ENCODE assay signal across 21 cellular contexts in genomic region chr2:72581560-72582181, GRCh38.
A peak's percentile ranks its signal among the peaks of the same experiment; 100 is the strongest.
DNase-seq lines count a peak whose midpoint lies in the region; FAIRE-seq and TF ChIP-seq lines count a peak whose summit lies in the region.
"Had no signal": no experiment of that assay in that cellular context is flagged by ENCODE, and none has a peak within 500 bp of the region (broad histone marks: within the 10 kb centered on the region; RNA-seq: fewer than 3 reads in every experiment).

No MANE protein-coding gene starts in this region.

- no peak for TF ChIP-seq POLR2A in H1 (IDR thresholded peaks at IDR 0.05; ENCODE audit: control extremely low read depth in 1 of 2, low read depth in 2 of 2, low read length in 2 of 2)

- no peaks in the 10 kb centered on the region for H3K23me2 ChIP-seq in H1 (ENCODE audit: low read depth, low read length)

- no peak overlapping the region for H3K9ac ChIP-seq in H1 (replicated peaks in 1 of 4; ENCODE audit: extremely low read depth in 1 of 4, low read depth in 3 of 4, low read length in 3 of 4)
- no peak overlapping the region for H3K9ac ChIP-seq in mesenchymal stem cell (ENCODE audit: low read length)

- H4K8ac ChIP-seq in H1 (ENCODE audit: extremely low read depth, insufficient read depth, low read length) (no peak overlapping the region), mesenchymal stem cell (ENCODE audit: low read length) (no peak overlapping the region)

- H3K36me3 ChIP-seq in H1 (ENCODE audit: control insufficient read depth in 2 of 4, insufficient read depth in 4 of 4, low read length in 3 of 4) (no peaks in the 10 kb centered on the region), mesenchymal stem cell (ENCODE audit: control insufficient read depth in 1 of 2, insufficient read depth in 2 of 2, low read depth in 1 of 2, low read length in 2 of 2) (no peaks in the 10 kb centered on the region)
- H3K36me3 ChIP-seq: left ventricle myocardium inferior, right lobe of liver had no signal

- no peaks in the 10 kb centered on the region for H3K79me2 ChIP-seq in H1 (ENCODE audit: control insufficient read depth in 1 of 2, insufficient read depth in 2 of 2, low read length in 2 of 2)

- TF ChIP-seq EP300 in H1 (IDR thresholded peaks at IDR 0.05; ENCODE audit: borderline replicate concordance in 1 of 2, low read depth in 2 of 2, low read length in 2 of 2), result no peak

- H2BK12ac ChIP-seq in H1 (ENCODE audit: low read depth, low read length), result no peak overlapping the region
- no peak overlapping the region for H2BK12ac ChIP-seq in mesenchymal stem cell (ENCODE audit: low read length in 2 of 2)

- no peak overlapping the region for H2AFZ ChIP-seq in H1 (ENCODE audit: low read length)
- H2AFZ ChIP-seq in mesenchymal stem cell (ENCODE audit: low read depth, low read length), result no peak overlapping the region

- H4K91ac ChIP-seq in H1 (replicated peaks; ENCODE audit: insufficient read length, low read length) (no peak overlapping the region), mesenchymal stem cell (ENCODE audit: low read length) (no peak overlapping the region)

- POLR2A ChIA-PET in H1 (lab: Charles Lee; ENCODE audit: partially characterized antibody), result no interaction called here

- H3K4me1 Mint-ChIP-seq in mesothelial cell of epicardium, result peaks cover 39% of the 10 kb centered on the region
- H3K4me1 Mint-ChIP-seq: activated CD4-positive, alpha-beta memory T cell treated with anti-CD3 and anti-CD28 coated beads, Interleukin-2, amount 10 ng/mL, durations not matched to agents 7 days and 5 days had no signal

- H3K18ac ChIP-seq in H1 (ENCODE audit: extremely low read depth, low read length) (no peak overlapping the region), mesenchymal stem cell (ENCODE audit: low read depth in 1 of 2, low read length in 2 of 2) (no peak overlapping the region)

- H3K27me3 ChIP-seq in H1 (replicated peaks in 1 of 4; ENCODE audit: control insufficient read depth in 3 of 4, extremely low read depth in 1 of 4, insufficient read depth in 3 of 4, low read length in 3 of 4), result no peaks in the 10 kb centered on the region
- H3K27me3 ChIP-seq in mesenchymal stem cell (ENCODE audit: control insufficient read depth in 1 of 2, insufficient read depth in 1 of 2, low read length in 2 of 2), result no peaks in the 10 kb centered on the region
- H3K27me3 ChIP-seq: right lobe of liver had no signal

- peaks cover 28% of the 10 kb centered on the region for H3K9me3 Mint-ChIP-seq in mesothelial cell of epicardium
- H3K9me3 Mint-ChIP-seq: activated CD4-positive, alpha-beta memory T cell treated with anti-CD3 and anti-CD28 coated beads, Interleukin-2, amount 10 ng/mL, durations not matched to agents 7 days and 5 days; activated T-cell treated with anti-CD3 and anti-CD28 coated beads, Interleukin-2, amount 50 U/mL, for 4 hours had no signal

- no peaks in the 10 kb centered on the region for H3K27me3 Mint-ChIP-seq in mesothelial cell of epicardium (ENCODE audit: low read depth)
- H3K27me3 Mint-ChIP-seq: activated CD4-positive, alpha-beta memory T cell treated with anti-CD3 and anti-CD28 coated beads, Interleukin-2, amount 10 ng/mL, durations not matched to agents 7 days and 5 days; brain; CD4-positive, alpha-beta memory T cell had no signal

- H2AK5ac ChIP-seq in H1 (ENCODE audit: low read depth, low read length), result no peak overlapping the region
- H2AK5ac ChIP-seq in mesenchymal stem cell (ENCODE audit: low read length, severe bottlenecking), result no peak overlapping the region

- WGBS in H1 (ENCODE audit: extremely low coverage in 1 of 2, insufficient coverage in 1 of 2, insufficient read length in 1 of 2, insufficient replicate concordance in 2 of 2, low coverage in 1 of 2, low lambda C conversion rate in 2 of 2, missing lambda C conversion rate in 1 of 2), 2 experiments, result 73% methylated on average over 5 of the region's 5 CpGs; no CpG with 5 or more reads in 1 of the 2 experiments
- 93% methylated on average over 3 of the region's 5 CpGs for WGBS in mesenchymal stem cell

- no peak overlapping the region for H4K5ac ChIP-seq in H1 (ENCODE audit: insufficient read length, low read depth, low read length)

- H3K27ac ChIP-seq in H1 (ENCODE audit: low read depth, low read length) (no peak overlapping the region), mesenchymal stem cell (ENCODE audit: low read length, poor library complexity, severe bottlenecking) (no peak overlapping the region)
- H3K27ac ChIP-seq: left ventricle myocardium inferior, right lobe of liver had no signal

- no peak overlapping the region for H3K56ac ChIP-seq in H1 (replicated peaks; ENCODE audit: insufficient read length, low read depth, low read length)

- no peak for FAIRE-seq in H1 (lab: Jason Lieb, UNC)
- FAIRE-seq: A204.1, urothelium cell line had no signal

- H3K23ac ChIP-seq in H1 (ENCODE audit: insufficient read length) (no peak overlapping the region), mesenchymal stem cell (ENCODE audit: low read length in 2 of 2) (no peak overlapping the region)

- H3K14ac ChIP-seq in H1 (ENCODE audit: insufficient read length) (no peak overlapping the region), mesenchymal stem cell (ENCODE audit: low read length in 2 of 2) (no peak overlapping the region)

- DNase-seq in NCI-H748 (lab: John Stamatoyannopoulos, UW; ENCODE audit: unreplicated experiment) (peak; percentile 1), NCI-H748 treated with DMSO at 0.1 percent for 48 hours (lab: John Stamatoyannopoulos, UW) (no peak), OCI-M1 (lab: John Stamatoyannopoulos, UW) (peak; percentile 0), H1 (ENCODE audit: low read depth in 1 of 2, low spot score in 2 of 2) (peak in 1 of 2 experiments; percentile 53), mesothelial cell of epicardium (ENCODE audit: low spot score in 2 of 2, unreplicated experiment in 2 of 2) (no peak), kidney tubule cell (ENCODE audit: low spot score) (no peak), cerebellar nuclear complex (lab: John Stamatoyannopoulos, UW) (no peak), mesenchymal stem cell (no peak)
- DNase-seq: activated CD4-positive, alpha-beta memory T cell treated with anti-CD3 and anti-CD28 coated beads, Interleukin-2, amount 10 ng/mL, durations not matched to agents 7 days and 5 days; activated naive CD4-positive, alpha-beta T cell treated with anti-CD3 and anti-CD28 coated beads, Interleukin-2, amount 50 U/mL, for 16 hours; activated T-cell treated with anti-CD3 and anti-CD28 coated beads, Interleukin-2, amount 50 U/mL, for 4 hours; CD4-positive, alpha-beta memory T cell; DND-41; hypothalamus; left ventricle myocardium inferior; NCI-H2029 treated with DMSO at 0.1 percent for 48 hours; NCI-H510A treated with DMSO at 0.1 percent for 48 hours; right lobe of liver had no signal

- no peaks in the 10 kb centered on the region for H3K79me1 ChIP-seq in H1 (ENCODE audit: low read depth, low read length)
- peaks cover 12% of the 10 kb centered on the region for H3K79me1 ChIP-seq in mesenchymal stem cell (replicated peaks; ENCODE audit: low read length, poor library complexity, severe bottlenecking)

- peaks cover 31% of the 10 kb centered on the region for H3K36me3 Mint-ChIP-seq in mesothelial cell of epicardium

- no peak overlapping the region for H3K4me3 Mint-ChIP-seq in mesothelial cell of epicardium
- H3K4me3 Mint-ChIP-seq: activated CD4-positive, alpha-beta memory T cell treated with anti-CD3 and anti-CD28 coated beads, Interleukin-2, amount 10 ng/mL, durations not matched to agents 7 days and 5 days; activated T-cell treated with anti-CD3 and anti-CD28 coated beads, Interleukin-2, amount 50 U/mL, for 4 hours; brain; CD4-positive, alpha-beta memory T cell had no signal

- no peak overlapping the region for H3K4ac ChIP-seq in H1 (replicated peaks; ENCODE audit: insufficient read length, low read depth, low read length)
- no peak overlapping the region for H3K4ac ChIP-seq in mesenchymal stem cell (ENCODE audit: low read depth in 1 of 2, low read length in 2 of 2)

- TF ChIP-seq CTCF in H1 (IDR thresholded peaks at IDR 0.05; ENCODE audit: control extremely low read depth in 1 of 3, insufficient read depth in 1 of 3, low read depth in 1 of 3, low read length in 3 of 3), result peak; percentile 38 to 60 (median 56)
- TF ChIP-seq CTCF in mesothelial cell of epicardium (IDR thresholded peaks at IDR 0.05; ENCODE audit: unreplicated experiment), result no peak

- H3K4me2 ChIP-seq in H1 (ENCODE audit: insufficient read depth in 1 of 2, low read depth in 2 of 2, low read length in 2 of 2) (no peak overlapping the region), mesenchymal stem cell (ENCODE audit: low read length, poor library complexity, severe bottlenecking) (no peak overlapping the region)

- H2BK20ac ChIP-seq in H1 (ENCODE audit: low read length), result no peak overlapping the region

- H3K4me3 ChIP-seq in H1 (ENCODE audit: extremely low read depth in 1 of 4, insufficient read depth in 2 of 4, low read depth in 3 of 4, low read length in 4 of 4) (no peak overlapping the region), mesenchymal stem cell (ENCODE audit: insufficient read depth in 1 of 2, low read depth in 1 of 2, low read length in 2 of 2) (no peak overlapping the region)
- H3K4me3 ChIP-seq: left ventricle myocardium inferior, right lobe of liver had no signal

- H2BK120ac ChIP-seq in H1 (replicated peaks; ENCODE audit: low read depth, low read length) (no peak overlapping the region), mesenchymal stem cell (ENCODE audit: low read depth, low read length) (no peak overlapping the region)

- peak in 1 of 2 experiments; percentile 17; a peak in 1 of 4 replicates for TF ChIP-seq RAD21 in H1 (IDR thresholded peaks at IDR 0.05 in 1 of 2, conservative IDR thresholded peaks at IDR 0.05 in 1 of 2; ENCODE audit: low read depth in 2 of 2, low read length in 2 of 2)

- H4K20me1 ChIP-seq in H1 (replicated peaks in 1 of 2; ENCODE audit: control insufficient read depth in 1 of 2, insufficient read depth in 2 of 2, low read length in 2 of 2), result peaks cover 0 to 1% of the 10 kb centered on the region in 2 experiments

- CTCF ChIA-PET in H1 (lab: Charles Lee; ENCODE audit: partially characterized antibody), result interaction anchor here (0.6 to 1.7 kb wide), 10 partner anchors 9 to 711 kb away, joined by 3 to 4 read pairs (median 3); no protein-coding TSS in a partner anchor

- H3K27ac Mint-ChIP-seq in mesothelial cell of epicardium, result peak overlapping the region; percentile 66
- H3K27ac Mint-ChIP-seq: activated CD4-positive, alpha-beta memory T cell treated with anti-CD3 and anti-CD28 coated beads, Interleukin-2, amount 10 ng/mL, durations not matched to agents 7 days and 5 days; brain had no signal

- H3K4me1 ChIP-seq in H1 (replicated peaks in 1 of 4; ENCODE audit: control insufficient read depth in 3 of 4, insufficient read depth in 4 of 4, low read length in 3 of 4), result no peaks in the 10 kb centered on the region
- H3K4me1 ChIP-seq in mesenchymal stem cell (ENCODE audit: control insufficient read depth, insufficient read depth, low read depth, low read length), result no peaks in the 10 kb centered on the region
- H3K4me1 ChIP-seq: right lobe of liver had no signal

- H2BK5ac ChIP-seq in H1 (ENCODE audit: low read depth, low read length), result no peak overlapping the region
- no peak overlapping the region for H2BK5ac ChIP-seq in mesenchymal stem cell (ENCODE audit: low read depth, low read length, poor library complexity, severe bottlenecking)

- H3K9me3 ChIP-seq in H1 (ENCODE audit: insufficient read depth in 2 of 2, low read depth in 1 of 2, low read length in 1 of 2) (no peaks in the 10 kb centered on the region), mesenchymal stem cell (ENCODE audit: control insufficient read depth, low read length) (no peaks in the 10 kb centered on the region)
- H3K9me3 ChIP-seq: left ventricle myocardium inferior, right lobe of liver had no signal

- H2BK15ac ChIP-seq in H1 (ENCODE audit: low read length) (no peak overlapping the region), mesenchymal stem cell (ENCODE audit: low read depth, poor library complexity, severe bottlenecking) (no peak overlapping the region)

Comparison
In these comparisons a context has a peak if more than half of its experiments do, and no peak if none do; other contexts are left out.
1. DNase-seq: peak in NCI-H748 (single experiment) and OCI-M1 (single experiment); none in NCI-H748 treated with DMSO at 0.1 percent for 48 hours (single experiment), mesothelial cell of epicardium (0 of 2), kidney tubule cell (single experiment), cerebellar nuclear complex (0 of 2) and mesenchymal stem cell (single experiment).